ENCODE assay signal across 1 cellular context in genomic region chr12:74537707-74538385, GRCh38.
TF ChIP-seq lines count a peak whose summit lies in the region.

TSS of gene ATXN7L3B (plus strand) at chr12:74537835. CDS start at chr12:74538113, 278 bp downstream.

TF ChIP-seq in K562, 482 proteins besides CTCF, POLR2A, EP300 and RAD21 (continued from another document and continues in another):
- TF ChIP-seq GATA2 (CRISPR knock-in tag; IDR thresholded peaks at IDR 0.05) (no peak), HDAC3 (IDR thresholded peaks at IDR 0.05; ENCODE audit: borderline replicate concordance, partially characterized antibody) (no peak), PREB (CRISPR knock-in tag; IDR thresholded peaks at IDR 0.05) (no peak), PHF20 (IDR thresholded peaks at IDR 0.05; ENCODE audit: partially characterized antibody) (peak; percentile 90), ZBTB7A (IDR thresholded peaks at IDR 0.05; ENCODE audit: borderline replicate concordance, control insufficient read depth, low read depth, low read length) (no peak), CGGBP1 (CRISPR knock-in tag; IDR thresholded peaks at IDR 0.05) (no peak), ZNF197 (CRISPR knock-in tag; IDR thresholded peaks at IDR 0.05; ENCODE audit: low read depth) (no peak), MTF1 (CRISPR knock-in tag; IDR thresholded peaks at IDR 0.05; ENCODE audit: borderline replicate concordance) (no peak), ZNF609 (CRISPR knock-in tag; IDR thresholded peaks at IDR 0.05; ENCODE audit: borderline replicate concordance) (no peak), SNAPC5 (CRISPR knock-in tag; IDR thresholded peaks at IDR 0.05) (no peak), ZNF395 (CRISPR knock-in tag; IDR thresholded peaks at IDR 0.05) (no peak), EZH2 (IDR thresholded peaks at IDR 0.05; ENCODE audit: borderline replicate concordance, low read depth, low read length) (no peak), BMI1 (IDR thresholded peaks at IDR 0.05; ENCODE audit: low read length) (no peak), ZNF280B (CRISPR knock-in tag; IDR thresholded peaks at IDR 0.05) (no peak), E2F4 (CRISPR knock-in tag; IDR thresholded peaks at IDR 0.05; ENCODE audit: low read depth) (0 out of 2 replicates have a peak, but pooled peaks have one; percentile 24), ZHX1 (conservative IDR thresholded peaks at IDR 0.05; ENCODE audit: low read length) (no peak), NBN (IDR thresholded peaks at IDR 0.05; ENCODE audit: low read depth) (no peak), TAL1 (IDR thresholded peaks at IDR 0.05) (no peak), ZNF146 (CRISPR knock-in tag; IDR thresholded peaks at IDR 0.05; ENCODE audit: unreplicated experiment) (no peak), MEF2A (IDR thresholded peaks at IDR 0.05; ENCODE audit: control insufficient read depth, low read depth, low read length) (no peak), PCBP1 (IDR thresholded peaks at IDR 0.05; ENCODE audit: low read depth, low read length, poor library complexity, severe bottlenecking) (no peak), U2AF2 (optimal IDR thresholded peaks at IDR 0.05; ENCODE audit: low read depth, low read length) (no peak), ZNF76 (CRISPR knock-in tag; IDR thresholded peaks at IDR 0.05; ENCODE audit: borderline replicate concordance) (no peak), MCM7 (IDR thresholded peaks at IDR 0.05) (no peak), FOXA3 (CRISPR knock-in tag; conservative IDR thresholded peaks at IDR 0.05 in 1 of 2, IDR thresholded peaks at IDR 0.05 in 1 of 2) (no peak), TSC22D4 (tag; IDR thresholded peaks at IDR 0.05) (no peak), LARP7 (IDR thresholded peaks at IDR 0.05) (no peak), ZNF431 (CRISPR knock-in tag; IDR thresholded peaks at IDR 0.05) (0 out of 2 replicates have a peak, but pooled peaks have one; percentile 46), BCLAF1 (IDR thresholded peaks at IDR 0.05; ENCODE audit: borderline replicate concordance in 1 of 2, control insufficient read depth in 1 of 2, low read depth in 2 of 2, low read length in 1 of 2) (no peak), MAFF (IDR thresholded peaks at IDR 0.05; ENCODE audit: low read length) (no peak), SIN3A (IDR thresholded peaks at IDR 0.05; ENCODE audit: borderline replicate concordance in 2 of 2, control insufficient read depth in 1 of 2, low read depth in 2 of 2, low read length in 2 of 2) (peak in 1 of 2 experiments; percentile 31; a peak in 1 of 4 replicates), HOXB6 (CRISPR knock-in tag; IDR thresholded peaks at IDR 0.05; ENCODE audit: borderline replicate concordance) (no peak), E2F1 (CRISPR knock-in tag; IDR thresholded peaks at IDR 0.05) (no peak), MCM5 (IDR thresholded peaks at IDR 0.05; ENCODE audit: low read depth) (no peak), GTF2B (IDR thresholded peaks at IDR 0.05; ENCODE audit: extremely low read depth, insufficient read length) (no peak), CHD1 (IDR thresholded peaks at IDR 0.05; ENCODE audit: low read length) (peak; percentile 87), KAT8 (IDR thresholded peaks at IDR 0.05; ENCODE audit: low read depth) (peak; percentile 56; the same call in 1 of the 2 replicates), TRIM28 (IDR thresholded peaks at IDR 0.05) (no peak), BRCA1 (IDR thresholded peaks at IDR 0.05) (no peak), BRCA1 (CRISPR knock-in tag; IDR thresholded peaks at IDR 0.05) (no peak), KLF1 (tag; IDR thresholded peaks at IDR 0.05) (no peak), GTF2F1 (IDR thresholded peaks at IDR 0.05; ENCODE audit: low read depth, low read length) (0 out of 2 replicates have a peak, but pooled peaks have one; percentile 23), NR1H2 (CRISPR knock-in tag; IDR thresholded peaks at IDR 0.05) (no peak)
